In genomic region chr1:155140630-155140953, GRCh38 we compare ENCODE assay signal across 8 cellular contexts. TPM values are rescaled to one million over a fixed set of nuclear protein-coding genes. Genes with fewer than 3 reads are reported as not detected.
DNase-seq lines count a peak whose midpoint lies in the region; ATAC-seq and TF ChIP-seq lines count a peak whose summit lies in the region.

No MANE protein-coding gene starts in this region.

- H4K20me1 ChIP-seq in Loucy (ENCODE audit: insufficient read depth, low read length, poor library complexity, severe bottlenecking): peaks cover 8% of the 10 kb centered on the region

- H3K9me2 ChIP-seq in Loucy (replicated peaks; ENCODE audit: low read depth, low read length): no peaks in the 10 kb centered on the region

- H3K4me3 Mint-ChIP-seq in dendritic cell treated with granulocyte-macrophage colony-stimulating factor and Interleukin-4, amounts not matched to agents 40 ng/mL and 50 ng/mL, for 4 days: peak overlapping the region; percentile 85
- H3K4me3 Mint-ChIP-seq in nephron: peak overlapping the region; percentile 93 to 96 (median 94)

- H3K36me3 ChIP-seq in BJ (ENCODE audit: control insufficient read depth, insufficient read depth, low read length): peaks cover 5% of the 10 kb centered on the region
- no peaks in the 10 kb centered on the region for H3K36me3 ChIP-seq in Loucy (ENCODE audit: insufficient read depth, low read length)

- H3K4me3 ChIP-seq in BJ (ENCODE audit: low read depth, low read length) (peak overlapping the region; percentile 80), Loucy (ENCODE audit: low read length, poor library complexity, severe bottlenecking) (peak overlapping the region; percentile 92)

- no peaks in the 10 kb centered on the region for H3F3A ChIP-seq in Loucy (ENCODE audit: low read depth)

- H2AFZ ChIP-seq in Loucy (ENCODE audit: low read length): peak overlapping the region; percentile 99

- ATAC-seq in HG03039 (IDR thresholded peaks at IDR 0.05; ENCODE audit: unreplicated experiment) (no peak), GM18519 (IDR thresholded peaks at IDR 0.05; ENCODE audit: low FRiP score, unreplicated experiment) (no peak)

- peak overlapping the region; percentile 92 for H3K4me2 ChIP-seq in Loucy (ENCODE audit: low read depth, low read length, poor library complexity, severe bottlenecking)

- peaks cover 40% of the 10 kb centered on the region for H3K36me3 Mint-ChIP-seq in dendritic cell treated with granulocyte-macrophage colony-stimulating factor and Interleukin-4, amounts not matched to agents 40 ng/mL and 50 ng/mL, for 4 days (ENCODE audit: low read depth)
- H3K36me3 Mint-ChIP-seq in nephron (ENCODE audit: low read depth): peaks cover 8% of the 10 kb centered on the region

- H3K79me2 ChIP-seq in Loucy (ENCODE audit: insufficient read depth, low read length): peaks cover 34% of the 10 kb centered on the region

- H3K27me3 ChIP-seq in BJ (ENCODE audit: control insufficient read depth, insufficient read depth, low read length): no peaks in the 10 kb centered on the region
- no peaks in the 10 kb centered on the region for H3K27me3 ChIP-seq in Loucy (ENCODE audit: insufficient read depth, low read length, poor library complexity, severe bottlenecking)

- H3K27ac Mint-ChIP-seq in dendritic cell treated with granulocyte-macrophage colony-stimulating factor and Interleukin-4, amounts not matched to agents 40 ng/mL and 50 ng/mL, for 4 days: peak overlapping the region; percentile 96
- H3K27ac Mint-ChIP-seq in nephron: peak overlapping the region; percentile 75 to 90 (median 88)

- DNase-seq in BJ (ENCODE audit: low read depth): no peak
- no peak for DNase-seq in NCI-H146 treated with DMSO at 0.1 percent for 48 hours (lab: John Stamatoyannopoulos, UW; ENCODE audit: unreplicated experiment)
- DNase-seq in NCI-H446 (lab: John Stamatoyannopoulos, UW): no peak

- H3K4me1 ChIP-seq in Loucy (ENCODE audit: insufficient read depth, low read length, poor library complexity, severe bottlenecking): peaks cover 16% of the 10 kb centered on the region

- peaks cover 17% of the 10 kb centered on the region for H3K9me3 Mint-ChIP-seq in dendritic cell treated with granulocyte-macrophage colony-stimulating factor and Interleukin-4, amounts not matched to agents 40 ng/mL and 50 ng/mL, for 4 days
- no peaks in the 10 kb centered on the region for H3K9me3 Mint-ChIP-seq in nephron

- H3K9ac ChIP-seq in Loucy (ENCODE audit: low read depth, low read length, poor library complexity, severe bottlenecking): peak overlapping the region; percentile 88

- peaks cover 2% of the 10 kb centered on the region for H3K27me3 Mint-ChIP-seq in dendritic cell treated with granulocyte-macrophage colony-stimulating factor and Interleukin-4, amounts not matched to agents 40 ng/mL and 50 ng/mL, for 4 days
- H3K27me3 Mint-ChIP-seq in nephron (ENCODE audit: low read depth): peaks cover 12% of the 10 kb centered on the region

- POLR2A ChIA-PET in BJ (lab: Charles Lee): no interaction called here

- peaks cover 31% of the 10 kb centered on the region for H3K4me1 Mint-ChIP-seq in dendritic cell treated with granulocyte-macrophage colony-stimulating factor and Interleukin-4, amounts not matched to agents 40 ng/mL and 50 ng/mL, for 4 days (ENCODE audit: low read depth)
- H3K4me1 Mint-ChIP-seq in nephron: peaks cover 24% of the 10 kb centered on the region

- CTCF ChIA-PET in BJ (lab: Yijun Ruan, JAX): no interaction called here

- intact Hi-C loops in dendritic cell treated with granulocyte-macrophage colony-stimulating factor and Interleukin-4, amounts not matched to agents 40 ng/mL and 50 ng/mL, for 4 days (cut with micrococcal nuclease): no loop called here

- no peaks in the 10 kb centered on the region for H3K9me3 ChIP-seq in Loucy (ENCODE audit: insufficient read depth, low read depth, low read length)

- no peak for TF ChIP-seq CTCF in BJ (IDR thresholded peaks at IDR 0.05; ENCODE audit: insufficient read depth, low read depth, low read length)
- no peak for TF ChIP-seq CTCF in Loucy (conservative IDR thresholded peaks at IDR 0.05; ENCODE audit: low read length)
- TF ChIP-seq CTCF in nephron (IDR thresholded peaks at IDR 0.05; ENCODE audit: unreplicated experiment in 3 of 3): no peak

RNA-seq across cellular contexts. Expression of gene DPM3, which starts 0.3 kb away (rescaled TPM):
- 28.0 and 34.1 TPM in 2 replicates for polyA plus RNA-seq in BJ (2011; rRNA removed)
- 8.4 and 11.8 TPM in 2 replicates for polyA minus RNA-seq in BJ (2011; rRNA and poly(A)+ RNA removed)

RNA-seq across cellular contexts. Expression of gene SLC50A1, which starts 4.9 kb away (rescaled TPM):
- polyA plus RNA-seq in BJ (2011; rRNA removed): 39.5 and 47.4 TPM in 2 replicates
- 20.7 and 33.1 TPM in 2 replicates for polyA minus RNA-seq in BJ (2011; rRNA and poly(A)+ RNA removed)

RNA-seq across cellular contexts. Expression of gene EFNA1, which starts 12.9 kb away (rescaled TPM):
- polyA plus RNA-seq in BJ (2011; rRNA removed): 1.1 and 1.6 TPM in 2 replicates
- 0.31 and 1.00 TPM in 2 replicates for polyA minus RNA-seq in BJ (2011; rRNA and poly(A)+ RNA removed)

RNA-seq across cellular contexts. Expression of gene KRTCAP2, which starts 32.5 kb away (rescaled TPM):
- 211 and 225 TPM in 2 replicates for polyA plus RNA-seq in BJ (2011; rRNA removed)
- 235 and 300 TPM in 2 replicates for polyA minus RNA-seq in BJ (2011; rRNA and poly(A)+ RNA removed)

RNA-seq across cellular contexts. Expression of gene TRIM46, which starts 33.1 kb away (rescaled TPM):
- polyA plus RNA-seq in BJ (2011; rRNA removed): 3.5 and 5.4 TPM in 2 replicates
- 5.8 and 7.3 TPM in 2 replicates for polyA minus RNA-seq in BJ (2011; rRNA and poly(A)+ RNA removed)
